In the genomic region with DNA sequence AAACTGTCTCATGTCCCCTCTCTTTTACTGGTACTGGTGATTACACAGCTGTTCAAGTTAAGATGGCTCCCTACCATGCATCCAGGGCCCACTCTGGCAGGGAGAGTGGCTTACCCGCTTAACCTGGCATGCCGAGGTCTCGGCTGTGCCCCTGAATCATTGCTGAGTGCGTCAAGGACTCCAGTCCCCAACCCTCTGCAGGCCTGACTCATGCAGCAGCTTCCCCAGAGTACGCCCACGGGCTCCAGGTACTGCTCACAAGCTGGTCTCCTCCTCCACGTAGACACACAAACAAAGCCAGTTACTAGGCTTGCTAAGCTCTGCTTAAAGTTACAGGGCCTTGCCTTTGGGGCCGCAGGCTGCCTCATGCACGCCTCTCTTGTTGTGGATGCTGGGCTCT, we compare ENCODE assay signal across 9 cellular contexts.
DNase-seq lines count a peak whose midpoint lies in the region; ATAC-seq, FAIRE-seq and TF ChIP-seq lines count a peak whose summit lies in the region.
"Had no signal": no experiment of that assay in that cellular context is flagged by ENCODE, and none has a peak within 500 bp of the region (broad histone marks: within the 10 kb centered on the region; RNA-seq: fewer than 3 reads in every experiment).

No MANE protein-coding gene starts in this region.

- TF ChIP-seq CTCF in cardiac fibroblast (IDR thresholded peaks at IDR 0.05; ENCODE audit: low read depth, low read length) = no peak

- no peak for ATAC-seq in HG03439 (IDR thresholded peaks at IDR 0.05; ENCODE audit: unreplicated experiment)

- no peak overlapping the region for H3K4me3 ChIP-seq in cardiac fibroblast (replicated peaks in 1 of 2; ENCODE audit: low read depth in 2 of 2, low read length in 2 of 2)
- H3K4me3 ChIP-seq: psoas muscle had no signal

- DNase-seq in EH (ENCODE audit: low read depth) = peak; percentile 41
- DNase-seq in activated CD4-positive, alpha-beta T cell treated with anti-CD3 and anti-CD28 coated beads for 1 hour = peak; percentile 69
- DNase-seq in cardiac fibroblast (ENCODE audit: low read depth in 2 of 2) = peak; percentile 79 to 91
- peak; percentile 87 to 95 (median 89) for DNase-seq in stimulated activated CD4-positive, alpha-beta T cell treated with anti-CD3 and anti-CD28 coated beads, Interleukin-12 subunit alpha, Interleukin-12 subunit beta, amount 100 ng/mL, for 48 hours (ENCODE audit: low read depth in 2 of 3, low spot score in 1 of 3)
- no peak for DNase-seq in AG08395 (ENCODE audit: low spot score)
- DNase-seq in NCI-H510A (lab: John Stamatoyannopoulos, UW) = no peak
- DNase-seq in GM19239 (ENCODE audit: insufficient read length, low spot score) = no peak
- DNase-seq: psoas muscle had no signal

- no peak for FAIRE-seq in GM19239 (lab: Jason Lieb, UNC)

Comparison
In these comparisons a context has a peak if more than half of its experiments do, and no peak if none do; other contexts are left out.
1. DNase-seq: peak in EH (single experiment), activated CD4-positive, alpha-beta T cell treated with anti-CD3 and anti-CD28 coated beads for 1 hour (single experiment), cardiac fibroblast (2 of 2) and stimulated activated CD4-positive, alpha-beta T cell treated with anti-CD3 and anti-CD28 coated beads, Interleukin-12 subunit alpha, Interleukin-12 subunit beta, amount 100 ng/mL, for 48 hours (3 of 3); none in AG08395 (single experiment), NCI-H510A (single experiment) and GM19239 (single experiment).